Comparison of ENCODE assay signal across 17 cellular contexts in the genomic region with DNA sequence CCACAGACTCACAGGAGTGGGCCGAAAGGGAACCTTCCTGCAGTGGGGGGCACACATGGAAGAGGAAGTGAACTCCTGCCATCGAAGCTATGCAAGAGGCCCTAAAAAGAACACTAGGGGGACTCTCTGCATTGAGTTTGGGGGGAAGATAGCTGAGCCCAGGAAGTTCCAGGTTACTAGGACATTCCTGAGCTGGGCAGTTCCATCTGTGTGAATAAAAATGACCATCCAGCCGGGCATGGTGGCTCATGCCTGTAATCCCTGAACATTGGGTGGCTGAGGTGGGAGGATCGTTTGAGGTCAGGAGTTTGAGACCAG.
DNase-seq lines count a peak whose midpoint lies in the region; ATAC-seq, FAIRE-seq and TF ChIP-seq lines count a peak whose summit lies in the region.
"Had no signal": no experiment of that assay in that cellular context is flagged by ENCODE, and none has a peak within 500 bp of the region (broad histone marks: within the 10 kb centered on the region; RNA-seq: fewer than 3 reads in every experiment).

No MANE protein-coding gene starts in this region.

- H2AFZ ChIP-seq in H1 (ENCODE audit: low read length) (no peak overlapping the region), trophoblast cell (ENCODE audit: insufficient read depth, low read length, poor library complexity) (no peak overlapping the region)

- no peak overlapping the region for H2BK15ac ChIP-seq in H1 (ENCODE audit: low read length)

- no peak overlapping the region; the same call in 1 of the 2 replicates for H4K8ac ChIP-seq in H1 (ENCODE audit: extremely low read depth, insufficient read depth, low read length)
- no peak overlapping the region for H4K8ac ChIP-seq in trophoblast cell (ENCODE audit: low read depth, low read length)

- 0 out of 2 replicates have a peak, but pooled peaks cover 2% of the 10 kb centered on the region for H3K23me2 ChIP-seq in H1 (ENCODE audit: low read depth, low read length)

- no peak overlapping the region for H4K5ac ChIP-seq in H1 (ENCODE audit: insufficient read length, low read depth, low read length)

- POLR2A ChIA-PET in H1 (lab: Charles Lee; ENCODE audit: partially characterized antibody), result interaction anchor here (1.5 to 1.9 kb wide), 2 partner anchors 10 to 21 kb away, joined by 3 to 8 read pairs; no protein-coding TSS in a partner anchor

- no peak for TF ChIP-seq EP300 in H1 (IDR thresholded peaks at IDR 0.05; ENCODE audit: borderline replicate concordance in 1 of 2, low read depth in 2 of 2, low read length in 2 of 2)

- CTCF ChIA-PET in H1 (lab: Charles Lee; ENCODE audit: partially characterized antibody), result interaction anchor here (0.7 to 3.6 kb wide), 18 partner anchors 8 to 277 kb away, joined by 3 to 12 read pairs (median 4); no protein-coding TSS in a partner anchor

- no peak overlapping the region for H3K23ac ChIP-seq in H1 (ENCODE audit: insufficient read length)
- H3K23ac ChIP-seq in trophoblast cell (ENCODE audit: low read length), result no peak overlapping the region

- no peak overlapping the region for H3K4me3 ChIP-seq in H1 (ENCODE audit: extremely low read depth in 1 of 4, insufficient read depth in 2 of 4, low read depth in 3 of 4, low read length in 4 of 4)
- H3K4me3 ChIP-seq in trophoblast cell (ENCODE audit: low read depth, low read length), result no peak overlapping the region
- H3K4me3 ChIP-seq: esophagus squamous epithelium, SK-N-MC, thyroid gland had no signal

- H3K79me2 ChIP-seq in H1 (ENCODE audit: control insufficient read depth in 1 of 2, insufficient read depth in 2 of 2, low read length in 2 of 2), result peaks cover 3 to 5% of the 10 kb centered on the region in 2 experiments; a peak in 2 of 4 replicates
- no peaks in the 10 kb centered on the region for H3K79me2 ChIP-seq in trophoblast cell (ENCODE audit: control insufficient read depth, insufficient read depth, low read length, poor library complexity)

- peaks cover 0 to 8% of the 10 kb centered on the region in 2 experiments for H4K20me1 ChIP-seq in H1 (replicated peaks in 1 of 2; ENCODE audit: control insufficient read depth in 1 of 2, insufficient read depth in 2 of 2, low read length in 2 of 2)

- H2BK120ac ChIP-seq in H1 (replicated peaks; ENCODE audit: low read depth, low read length), result peak overlapping the region; percentile 18
- no peak overlapping the region for H2BK120ac ChIP-seq in trophoblast cell (ENCODE audit: insufficient read depth, low read length, poor library complexity)

- no peak for ATAC-seq in HG03520 (IDR thresholded peaks at IDR 0.05; ENCODE audit: unreplicated experiment)

- DNase-seq in ELR (ENCODE audit: low read depth), result peak; percentile 1
- peak; percentile 3 for DNase-seq in KBM-7
- no peak for DNase-seq in H1 (ENCODE audit: low read depth in 1 of 2, low spot score in 2 of 2)
- DNase-seq in trophoblast cell, result no peak
- DNase-seq in NCI-H2227 treated with DMSO at 0.1 percent for 48 hours (lab: John Stamatoyannopoulos, UW), result no peak
- DNase-seq in NCI-H1694 treated with DMSO at 0.1 percent for 48 hours (lab: John Stamatoyannopoulos, UW), result no peak
- no peak for DNase-seq in activated effector memory CD4-positive, alpha-beta T cell treated with anti-CD3 and anti-CD28 coated beads, Interleukin-2, amount 50 U/mL, for 16 hours
- DNase-seq: central memory CD4-positive, alpha-beta T cell; DMS153; esophagus squamous epithelium; naive B cell; NCI-H1417 treated with DMSO at 0.1 percent for 48 hours; NCI-H748 treated with DMSO at 0.1 percent for 48 hours; small intestine; thyroid gland had no signal

- no peak overlapping the region for H3K4me2 ChIP-seq in H1 (ENCODE audit: insufficient read depth in 1 of 2, low read depth in 2 of 2, low read length in 2 of 2)
- H3K4me2 ChIP-seq in trophoblast cell (ENCODE audit: low read length), result no peak overlapping the region

- H2BK12ac ChIP-seq in H1 (ENCODE audit: low read depth, low read length) (no peak overlapping the region), trophoblast cell (ENCODE audit: low read length) (no peak overlapping the region)

- FAIRE-seq in H1 (lab: Jason Lieb, UNC), result no peak
- FAIRE-seq: small intestine had no signal

- peaks cover 8 to 36% (median 26%) of the 10 kb centered on the region in 4 experiments for H3K4me1 ChIP-seq in H1 (replicated peaks in 1 of 4; ENCODE audit: control insufficient read depth in 3 of 4, insufficient read depth in 4 of 4, low read length in 3 of 4)
- peaks cover 16 to 18% of the 10 kb centered on the region in 2 experiments for H3K4me1 ChIP-seq in trophoblast cell (ENCODE audit: control insufficient read depth in 1 of 2, insufficient read depth in 2 of 2, low read length in 2 of 2)

- 76% methylated on average over 4 of the region's 4 CpGs; no CpG with 5 or more reads in 1 of the 2 experiments for WGBS in H1 (ENCODE audit: extremely low coverage in 1 of 2, insufficient coverage in 1 of 2, insufficient read length in 1 of 2, insufficient replicate concordance in 2 of 2, low coverage in 1 of 2, low lambda C conversion rate in 2 of 2, missing lambda C conversion rate in 1 of 2), 2 experiments
- no CpG with 5 or more reads among the region's 4 CpGs for WGBS in trophoblast cell (ENCODE audit: extremely low coverage, insufficient coverage, insufficient read length)

- TF ChIP-seq RAD21 in H1 (IDR thresholded peaks at IDR 0.05 in 1 of 2, conservative IDR thresholded peaks at IDR 0.05 in 1 of 2; ENCODE audit: low read depth in 2 of 2, low read length in 2 of 2), result peak; percentile 56 to 72

- peaks cover under 1 to 8% (median 2%) of the 10 kb centered on the region in 4 experiments; a peak in 2 of 8 replicates for H3K36me3 ChIP-seq in H1 (ENCODE audit: control insufficient read depth in 2 of 4, insufficient read depth in 4 of 4, low read length in 3 of 4)
- H3K36me3 ChIP-seq in trophoblast cell (ENCODE audit: control insufficient read depth in 1 of 2, insufficient read depth in 2 of 2, low read length in 2 of 2), result no peaks in the 10 kb centered on the region
- H3K36me3 ChIP-seq: esophagus squamous epithelium, thyroid gland had no signal

- no peak overlapping the region for H2BK20ac ChIP-seq in H1 (ENCODE audit: low read length)

- no peak for TF ChIP-seq POLR2A in H1 (IDR thresholded peaks at IDR 0.05; ENCODE audit: control extremely low read depth in 1 of 2, low read depth in 2 of 2, low read length in 2 of 2)

- H4K91ac ChIP-seq in H1 (replicated peaks; ENCODE audit: insufficient read length, low read length) (peak overlapping the region; percentile 40), trophoblast cell (ENCODE audit: low read depth, low read length) (no peak overlapping the region)

- H3K9me3 ChIP-seq in H1 (ENCODE audit: insufficient read depth in 2 of 2, low read depth in 1 of 2, low read length in 1 of 2) (peaks cover 7 to 15% of the 10 kb centered on the region in 2 experiments), trophoblast cell (ENCODE audit: insufficient read depth, low read depth, low read length) (peaks cover 3% of the 10 kb centered on the region)
- H3K9me3 ChIP-seq: thyroid gland had no signal

- H3K27ac ChIP-seq in H1 (ENCODE audit: low read depth, low read length) (no peak overlapping the region), trophoblast cell (ENCODE audit: low read depth, low read length) (no peak overlapping the region)
- H3K27ac ChIP-seq: SK-N-MC, thyroid gland had no signal

- no peak overlapping the region for H4K12ac ChIP-seq in trophoblast cell (ENCODE audit: low read depth, low read length)

- H3K14ac ChIP-seq in H1 (ENCODE audit: insufficient read length), result no peak overlapping the region
- H3K14ac ChIP-seq in trophoblast cell (ENCODE audit: low read length), result no peak overlapping the region

- peak; percentile 11 to 53 (median 32); a peak in 3 of 4 replicates for TF ChIP-seq CTCF in H1 (IDR thresholded peaks at IDR 0.05; ENCODE audit: control extremely low read depth in 1 of 3, insufficient read depth in 1 of 3, low read depth in 1 of 3, low read length in 3 of 3)

- H3K56ac ChIP-seq in H1 (replicated peaks; ENCODE audit: insufficient read length, low read depth, low read length), result no peak overlapping the region

- H3K18ac ChIP-seq in H1 (ENCODE audit: extremely low read depth, low read length) (peak overlapping the region; percentile 51; the same call in 1 of the 2 replicates), trophoblast cell (ENCODE audit: low read length) (no peak overlapping the region)

- H2BK5ac ChIP-seq in H1 (ENCODE audit: low read depth, low read length) (peak overlapping the region; percentile 53; the same call in 1 of the 2 replicates), trophoblast cell (ENCODE audit: low read depth, low read length, poor library complexity) (no peak overlapping the region)

- no peaks in the 10 kb centered on the region for H3K79me1 ChIP-seq in H1 (ENCODE audit: low read depth, low read length)
- H3K79me1 ChIP-seq in trophoblast cell (ENCODE audit: low read length), result peaks cover 4% of the 10 kb centered on the region

- H3K4ac ChIP-seq in H1 (replicated peaks; ENCODE audit: insufficient read length, low read depth, low read length), result no peak overlapping the region
- H3K4ac ChIP-seq in trophoblast cell (ENCODE audit: low read depth, low read length), result no peak overlapping the region

- in situ Hi-C loops in KBM-7 (cut with MboI; ENCODE audit: low pct_unique_long_range_greater_than_20kb, low sequenced_read_pairs), result no loop called here

- H3K27me3 ChIP-seq in H1 (replicated peaks in 1 of 4; ENCODE audit: control insufficient read depth in 3 of 4, extremely low read depth in 1 of 4, insufficient read depth in 3 of 4, low read length in 3 of 4), result no peaks in the 10 kb centered on the region
- H3K27me3 ChIP-seq in trophoblast cell (ENCODE audit: insufficient read depth, low read length), result no peaks in the 10 kb centered on the region
- H3K27me3 ChIP-seq: thyroid gland had no signal

- H2AK5ac ChIP-seq in H1 (ENCODE audit: low read depth, low read length), result no peak overlapping the region
- H2AK5ac ChIP-seq in trophoblast cell (ENCODE audit: low read length), result peak overlapping the region; percentile 38

- H3K9ac ChIP-seq in H1 (replicated peaks in 1 of 4; ENCODE audit: extremely low read depth in 1 of 4, low read depth in 3 of 4, low read length in 3 of 4), result no peak overlapping the region
- H3K9ac ChIP-seq in trophoblast cell (ENCODE audit: low read length), result no peak overlapping the region

Comparison
In these comparisons a context has a peak if more than half of its experiments do, and no peak if none do; other contexts are left out.
1. DNase-seq: peak in ELR (single experiment) and KBM-7 (single experiment); none in H1 (0 of 2), trophoblast cell (0 of 2), NCI-H2227 treated with DMSO at 0.1 percent for 48 hours (single experiment), NCI-H1694 treated with DMSO at 0.1 percent for 48 hours (single experiment) and activated effector memory CD4-positive, alpha-beta T cell treated with anti-CD3 and anti-CD28 coated beads, Interleukin-2, amount 50 U/mL, for 16 hours (single experiment).